10 cellular contexts compared by ENCODE assay signal in the genomic region with DNA sequence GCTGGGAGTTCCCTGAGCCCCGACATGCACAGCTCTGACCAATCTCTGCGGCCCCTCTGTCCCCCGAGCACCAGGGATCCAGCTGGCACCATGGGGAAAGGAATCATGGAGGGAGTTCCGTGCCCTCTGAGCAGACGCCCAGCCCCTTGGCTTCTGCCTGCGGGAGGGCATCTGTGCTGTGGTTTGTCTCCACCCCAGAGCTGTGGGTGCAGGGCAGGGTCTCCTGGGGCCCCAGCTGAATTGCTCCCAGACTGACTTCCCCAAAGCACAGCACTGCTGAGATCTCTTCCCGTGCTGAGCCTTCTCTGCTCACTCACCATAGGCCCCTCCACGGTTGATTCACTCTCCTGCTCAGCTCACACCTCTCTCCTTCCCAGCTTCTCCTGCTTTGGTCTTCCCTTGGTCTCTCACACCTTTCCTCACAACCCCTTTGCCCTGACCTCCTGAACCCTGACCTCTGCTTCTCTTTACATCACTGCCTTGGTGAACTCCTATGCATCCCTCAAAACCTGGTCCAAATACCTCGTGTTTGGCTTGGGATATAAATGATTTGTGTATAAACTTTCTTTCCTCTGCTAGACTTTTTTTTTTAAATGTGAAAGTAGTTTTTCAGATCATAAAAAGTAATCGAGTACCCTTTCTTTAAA.
DNase-seq lines count a peak whose midpoint lies in the region; ATAC-seq and TF ChIP-seq lines count a peak whose summit lies in the region.
"Had no signal": no experiment of that assay in that cellular context is flagged by ENCODE, and none has a peak within 500 bp of the region (broad histone marks: within the 10 kb centered on the region; RNA-seq: fewer than 3 reads in every experiment).

No MANE protein-coding gene starts in this region.

- no peaks in the 10 kb centered on the region for H3K9me3 ChIP-seq in psoas muscle

- H3K36me3 ChIP-seq in psoas muscle (ENCODE audit: insufficient read depth in 1 of 2, low read depth in 1 of 2), result peaks cover 0 to 17% of the 10 kb centered on the region in 2 donors

- WGBS in psoas muscle, 3 donors, result 74 to 87% (median 80%) methylated on average over 10 of the region's 10 CpGs

- intact Hi-C loops in psoas muscle (cut with DNase I), result no loop called here

- DNase-seq in GM12864 (ENCODE audit: low read depth), result no peak
- DNase-seq in NOMO-1 treated with dmso at 0.1 percent for 144 hours (lab: John Stamatoyannopoulos, UW; ENCODE audit: unreplicated experiment), result peak; percentile 34
- no peak for DNase-seq in coronary artery (ENCODE audit: low spot score)
- DNase-seq in psoas muscle, result peak in 1 of 2 donors; percentile 58
- no peak for DNase-seq in NCI-H526 treated with DMSO at 0.1 percent for 48 hours (lab: John Stamatoyannopoulos, UW)
- DNase-seq in GM10248 (ENCODE audit: extremely low spot score), result no peak
- DNase-seq in NCI-H1417 treated with DMSO at 0.1 percent for 48 hours (lab: John Stamatoyannopoulos, UW), result no peak
- DNase-seq: SHP77 treated with DMSO at 0.1 percent for 48 hours had no signal

- POLR2A ChIA-PET in GM10248 (lab: Yijun Ruan, JAX), result no interaction called here

- H3K27ac ChIP-seq in coronary artery (peak overlapping the region; percentile 74 to 92), psoas muscle (peak overlapping the region; percentile 11)
- H3K27ac ChIP-seq: cardiac muscle cell had no signal

- ATAC-seq in psoas muscle (no peak), HG03460 (IDR thresholded peaks at IDR 0.05; ENCODE audit: unreplicated experiment) (no peak)

- no peaks in the 10 kb centered on the region for H3K27me3 ChIP-seq in psoas muscle (ENCODE audit: insufficient read depth in 3 of 3, low read length in 2 of 3)
- H3K27me3 ChIP-seq: cardiac muscle cell had no signal

- CTCF ChIA-PET in GM10248 (lab: Yijun Ruan, JAX), result interaction anchor here (0.6 to 3.1 kb wide), 10 partner anchors 9 to 89 kb away, joined by 3 to 19 read pairs (median 4); no protein-coding TSS in a partner anchor

- H3K4me3 ChIP-seq in GM12864 (ENCODE audit: low read depth, low read length) (peak overlapping the region; percentile 47), coronary artery (peak overlapping the region; percentile 14), psoas muscle (no peak overlapping the region)
- H3K4me3 ChIP-seq: cardiac muscle cell had no signal

- TF ChIP-seq CTCF in GM12864 (IDR thresholded peaks at IDR 0.05; ENCODE audit: low read depth, low read length, missing control alignments) (no peak), coronary artery (IDR thresholded peaks at IDR 0.05) (no peak), psoas muscle (IDR thresholded peaks at IDR 0.05) (no peak), GM10248 (IDR thresholded peaks at IDR 0.05; ENCODE audit: control extremely low read depth, extremely low read depth, low read depth, missing control alignments) (no peak)

- H3K4me1 ChIP-seq in psoas muscle, result peaks cover 43% of the 10 kb centered on the region
